13 cellular contexts compared by ENCODE assay signal in the genomic region with DNA sequence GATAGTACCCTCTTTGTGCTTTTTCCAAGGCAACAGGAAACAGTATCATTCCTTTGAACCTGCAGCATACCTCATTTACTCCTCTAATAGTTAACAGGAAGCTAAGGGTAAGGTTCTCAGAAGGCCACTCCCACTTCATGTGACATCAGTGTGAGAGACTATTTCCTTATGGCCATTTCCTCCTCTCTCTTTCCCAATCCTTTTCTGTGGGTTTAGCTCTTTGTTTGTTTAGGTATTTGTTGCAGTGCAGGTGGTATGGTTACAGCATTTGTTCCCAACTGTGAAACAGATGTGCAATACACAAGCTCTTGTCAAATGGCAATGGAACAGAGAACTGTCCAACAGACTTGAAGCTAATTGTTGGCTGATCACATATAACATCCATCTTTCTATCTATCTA. TPM values are rescaled to one million over a fixed set of nuclear protein-coding genes. Genes with fewer than 3 reads are reported as not detected.
DNase-seq lines count a peak whose midpoint lies in the region; ATAC-seq and TF ChIP-seq lines count a peak whose summit lies in the region.
"Had no signal": no experiment of that assay in that cellular context is flagged by ENCODE, and none has a peak within 500 bp of the region (broad histone marks: within the 10 kb centered on the region; RNA-seq: fewer than 3 reads in every experiment).

No MANE protein-coding gene starts in this region.

- no peaks in the 10 kb centered on the region for H3K36me3 ChIP-seq in prostate gland
- H3K36me3 ChIP-seq: esophagus muscularis mucosa, sigmoid colon had no signal

- peaks cover 3% of the 10 kb centered on the region for H3K4me1 ChIP-seq in prostate gland (replicated peaks)
- H3K4me1 ChIP-seq: esophagus muscularis mucosa, sigmoid colon had no signal

- H3K4me3 ChIP-seq in epithelial cell of esophagus (ENCODE audit: low read length) (no peak overlapping the region), prostate gland (no peak overlapping the region)
- H3K4me3 ChIP-seq: esophagus muscularis mucosa, sigmoid colon had no signal

- intact Hi-C loops in prostate gland (cut with DNase I), result no loop called here

- H3K27ac ChIP-seq in prostate gland, result peak overlapping the region in 1 of 2 donors; percentile 36
- H3K27ac ChIP-seq in caudate nucleus (ENCODE audit: low read depth, low read length), result no peak overlapping the region
- H3K27ac ChIP-seq: esophagus muscularis mucosa, sigmoid colon had no signal

- no peak for ATAC-seq in GM19035 (IDR thresholded peaks at IDR 0.05; ENCODE audit: unreplicated experiment)
- ATAC-seq: left cardiac atrium had no signal

- DNase-seq in NCI-H187 treated with DMSO at 0.1 percent for 48 hours (lab: John Stamatoyannopoulos, UW), result peak; percentile 2
- DNase-seq in NCI-H187 (lab: John Stamatoyannopoulos, UW), result no peak
- peak; percentile 78 for DNase-seq in NCI-H2196 (lab: John Stamatoyannopoulos, UW; ENCODE audit: unreplicated experiment)
- peak; percentile 75 for DNase-seq in epithelial cell of esophagus (ENCODE audit: low read depth)
- peak; percentile 40 for DNase-seq in prostate gland (ENCODE audit: low spot score)
- no peak for DNase-seq in activated T-cell treated with anti-CD3 and anti-CD28 coated beads, Interleukin-2, amount 50 U/mL, for 48 hours
- DNase-seq in caudate nucleus (lab: John Stamatoyannopoulos, UW), result no peak
- DNase-seq: activated CD8-positive, alpha-beta memory T cell treated with anti-CD3 and anti-CD28 coated beads, Interleukin-2, amount 50 U/mL, for 4 hours; left cardiac atrium; NCI-H446; sigmoid colon had no signal

- no peak for TF ChIP-seq CTCF in epithelial cell of esophagus (IDR thresholded peaks at IDR 0.05; ENCODE audit: insufficient read depth, low read depth, low read length, missing control alignments)
- TF ChIP-seq CTCF in prostate gland (IDR thresholded peaks at IDR 0.05), result no peak

- TF ChIP-seq POLR2A in prostate gland (IDR thresholded peaks at IDR 0.05), result no peak

- H3K9me3 ChIP-seq in prostate gland, result no peaks in the 10 kb centered on the region
- H3K9me3 ChIP-seq: esophagus muscularis mucosa, sigmoid colon had no signal

- no peaks in the 10 kb centered on the region for H3K27me3 ChIP-seq in prostate gland (replicated peaks; ENCODE audit: insufficient read depth)
- H3K27me3 ChIP-seq: sigmoid colon had no signal

RNA-seq across cellular contexts. Expression of gene TMC5, which starts 14.7 kb away (rescaled TPM):
- total RNA-seq in prostate gland, result 10 to 100 TPM; 24.5 to 54.8 TPM

Comparison
In these comparisons a context has a peak if more than half of its experiments do, and no peak if none do; other contexts are left out.
1. DNase-seq: peak in NCI-H187 treated with DMSO at 0.1 percent for 48 hours (single experiment), NCI-H2196 (single experiment), epithelial cell of esophagus (single experiment) and prostate gland (single experiment); none in NCI-H187 (0 of 2), activated T-cell treated with anti-CD3 and anti-CD28 coated beads, Interleukin-2, amount 50 U/mL, for 48 hours (0 of 2) and caudate nucleus (0 of 61).